In genomic region chr4:101972791-101973190, GRCh38 we compare ENCODE assay signal across 1 cellular context.
TF ChIP-seq lines count a peak whose summit lies in the region.

No MANE protein-coding gene starts in this region.

TF ChIP-seq in WTC11, 78 proteins besides CTCF, POLR2A, EP300 and RAD21 (continued from another document):
- TF ChIP-seq PRDM15 (CRISPR knock-in tag; IDR thresholded peaks at IDR 0.05) (no peak), ZNF532 (CRISPR knock-in tag; IDR thresholded peaks at IDR 0.05; ENCODE audit: borderline replicate concordance) (no peak), ZNF219 (CRISPR knock-in tag; IDR thresholded peaks at IDR 0.05; ENCODE audit: borderline replicate concordance) (no peak), HMGXB4 (CRISPR knock-in tag; IDR thresholded peaks at IDR 0.05) (no peak), SMAD4 (CRISPR knock-in tag; IDR thresholded peaks at IDR 0.05) (no peak), OVOL2 (CRISPR knock-in tag; IDR thresholded peaks at IDR 0.05; ENCODE audit: borderline replicate concordance) (no peak), SMAD3 (CRISPR knock-in tag; IDR thresholded peaks at IDR 0.05; ENCODE audit: borderline replicate concordance) (no peak), CBFB (CRISPR knock-in tag; IDR thresholded peaks at IDR 0.05; ENCODE audit: low read depth) (no peak), ATF1 (CRISPR knock-in tag; IDR thresholded peaks at IDR 0.05) (no peak), KAT7 (CRISPR knock-in tag; IDR thresholded peaks at IDR 0.05; ENCODE audit: borderline replicate concordance) (no peak), JAZF1 (CRISPR knock-in tag; IDR thresholded peaks at IDR 0.05) (no peak), GTF2I (CRISPR knock-in tag; conservative IDR thresholded peaks at IDR 0.05) (no peak), STAT6 (CRISPR knock-in tag; conservative IDR thresholded peaks at IDR 0.05; ENCODE audit: low read depth) (no peak), NFYB (CRISPR knock-in tag; conservative IDR thresholded peaks at IDR 0.05; ENCODE audit: low read depth) (no peak), E2F1 (CRISPR knock-in tag; IDR thresholded peaks at IDR 0.05) (no peak)
- TF ChIP-seq, protein P1, sequence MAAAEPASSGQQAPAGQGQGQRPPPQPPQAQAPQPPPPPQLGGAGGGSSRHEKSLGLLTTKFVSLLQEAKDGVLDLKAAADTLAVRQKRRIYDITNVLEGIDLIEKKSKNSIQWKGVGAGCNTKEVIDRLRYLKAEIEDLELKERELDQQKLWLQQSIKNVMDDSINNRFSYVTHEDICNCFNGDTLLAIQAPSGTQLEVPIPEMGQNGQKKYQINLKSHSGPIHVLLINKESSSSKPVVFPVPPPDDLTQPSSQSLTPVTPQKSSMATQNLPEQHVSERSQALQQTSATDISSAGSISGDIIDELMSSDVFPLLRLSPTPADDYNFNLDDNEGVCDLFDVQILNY (CRISPR knock-in tag; IDR thresholded peaks at IDR 0.05): no peak
